In genomic region chr19:10352764-10353671, GRCh38 we compare ENCODE assay signal across 11 cellular contexts. TPM values are rescaled to one million over a fixed set of nuclear protein-coding genes. Genes with fewer than 3 reads are reported as not detected.
A peak's percentile ranks its signal among the peaks of the same experiment; 100 is the strongest.
DNase-seq lines count a peak whose midpoint lies in the region; ATAC-seq and TF ChIP-seq lines count a peak whose summit lies in the region.
"Had no signal": no experiment of that assay in that cellular context is flagged by ENCODE, and none has a peak within 500 bp of the region (broad histone marks: within the 10 kb centered on the region; RNA-seq: fewer than 3 reads in every experiment).

No MANE protein-coding gene starts in this region.

- no peak overlapping the region for H2BK15ac ChIP-seq in IMR-90 (ENCODE audit: low read depth, low read length)

- ATAC-seq in IMR-90 (ENCODE audit: low read depth), result no peak
- peak; percentile 21 for ATAC-seq in left colon
- ATAC-seq in stimulated activated effector memory CD8-positive, alpha-beta T cell treated with anti-CD3 and anti-CD28 coated beads, Interleukin-12 subunit alpha, Interleukin-12 subunit beta, amount 100 ng/mL, for 72 hours, result peak; percentile 35
- ATAC-seq in HG03135 (IDR thresholded peaks at IDR 0.05; ENCODE audit: unreplicated experiment), result no peak
- no peak for ATAC-seq in HG02852 (IDR thresholded peaks at IDR 0.05; ENCODE audit: unreplicated experiment)

- H2BK5ac ChIP-seq in IMR-90 (ENCODE audit: low read depth, low read length, poor library complexity, severe bottlenecking), result no peak overlapping the region

- no peaks in the 10 kb centered on the region for H3K27me3 ChIP-seq in IMR-90 (ENCODE audit: control insufficient read depth, insufficient read depth, low read length)

- no peaks in the 10 kb centered on the region for H3K9me3 Mint-ChIP-seq in stimulated activated effector memory CD8-positive, alpha-beta T cell treated with anti-CD3 and anti-CD28 coated beads, Interleukin-12 subunit alpha, Interleukin-12 subunit beta, amount 100 ng/mL, for 72 hours
- H3K9me3 Mint-ChIP-seq: activated naive CD4-positive, alpha-beta T cell treated with anti-CD3 and anti-CD28 coated beads for 36 hours; CD4-positive, alpha-beta T cell had no signal

- no peak for TF ChIP-seq RAD21 in IMR-90 (IDR thresholded peaks at IDR 0.05; ENCODE audit: low read length)

- H3K9ac ChIP-seq in IMR-90 (ENCODE audit: low read depth, low read length), result no peak overlapping the region

- H3K9me1 ChIP-seq in IMR-90 (ENCODE audit: insufficient read depth, low read length), result no peaks in the 10 kb centered on the region

- H3K36me3 Mint-ChIP-seq in stimulated activated effector memory CD8-positive, alpha-beta T cell treated with anti-CD3 and anti-CD28 coated beads, Interleukin-12 subunit alpha, Interleukin-12 subunit beta, amount 100 ng/mL, for 72 hours, result peaks cover 83% of the 10 kb centered on the region

- no peak overlapping the region for H3K4me3 Mint-ChIP-seq in stimulated activated effector memory CD8-positive, alpha-beta T cell treated with anti-CD3 and anti-CD28 coated beads, Interleukin-12 subunit alpha, Interleukin-12 subunit beta, amount 100 ng/mL, for 72 hours
- H3K4me3 Mint-ChIP-seq: activated naive CD4-positive, alpha-beta T cell treated with anti-CD3 and anti-CD28 coated beads for 36 hours; CD4-positive, alpha-beta T cell had no signal

- dilution Hi-C loops in IMR-90 (cut with HindIII; ENCODE audit: low sequenced_read_pairs, unreplicated experiment), result no loop called here

- H3K4ac ChIP-seq in IMR-90 (ENCODE audit: low read depth, low read length), result no peak overlapping the region

- H2AK5ac ChIP-seq in IMR-90 (ENCODE audit: low read depth, low read length), result no peak overlapping the region

- no peak overlapping the region for H2BK20ac ChIP-seq in IMR-90 (ENCODE audit: low read depth, low read length)

- no peak overlapping the region for H3K18ac ChIP-seq in IMR-90 (ENCODE audit: low read depth, low read length)

- H4K5ac ChIP-seq in IMR-90 (ENCODE audit: low read depth, low read length), result no peak overlapping the region

- no peak overlapping the region for H3K56ac ChIP-seq in IMR-90 (ENCODE audit: extremely low read depth, insufficient read depth, low read length)

- no peak overlapping the region for H3K23ac ChIP-seq in IMR-90 (ENCODE audit: low read depth, low read length)

- H3K9me3 ChIP-seq in IMR-90 (ENCODE audit: control insufficient read depth, insufficient read depth, low read length), result no peaks in the 10 kb centered on the region

- no peak overlapping the region for H3K27ac ChIP-seq in IMR-90 (ENCODE audit: insufficient read depth, low read length)

- no peak overlapping the region for H3K4me3 ChIP-seq in IMR-90 (ENCODE audit: insufficient read depth, low read depth, low read length)

- H3K14ac ChIP-seq in IMR-90 (replicated peaks; ENCODE audit: low read depth, low read length), result no peak overlapping the region

- H4K20me1 ChIP-seq in IMR-90 (ENCODE audit: insufficient read depth, low read length), result no peaks in the 10 kb centered on the region

- no TSS peak for BruUV-seq in IMR-90 (replicated peaks; lab: Mats Ljungman, UMichigan)

- H4K91ac ChIP-seq in IMR-90 (ENCODE audit: insufficient read depth, low read depth, low read length), result no peak overlapping the region

- H3K36me3 ChIP-seq in IMR-90 (ENCODE audit: control insufficient read depth, insufficient read depth, low read length), result peaks cover 49% of the 10 kb centered on the region

- 73% methylated on average over 34 of the region's 63 CpGs; no CpG with 5 or more reads in 1 of the 2 experiments for WGBS in IMR-90 (ENCODE audit: extremely low coverage in 2 of 2, insufficient read length in 1 of 2), 2 experiments

- DNase-seq in IMR-90 (no peak), erythroblast (lab: John Stamatoyannopoulos, UW) (peak; percentile 26 to 38), left colon (peak in 1 of 2 donors; percentile 30), hypothalamus (lab: John Stamatoyannopoulos, UW) (no peak), LoVo (ENCODE audit: low spot score) (no peak)
- DNase-seq in stimulated activated effector memory CD8-positive, alpha-beta T cell treated with anti-CD3 and anti-CD28 coated beads, Interleukin-12 subunit alpha, Interleukin-12 subunit beta, amount 100 ng/mL, for 72 hours (ENCODE audit: low spot score in 2 of 2), result no peak
- DNase-seq: NCI-H226 had no signal

- H3K4me1 Mint-ChIP-seq in stimulated activated effector memory CD8-positive, alpha-beta T cell treated with anti-CD3 and anti-CD28 coated beads, Interleukin-12 subunit alpha, Interleukin-12 subunit beta, amount 100 ng/mL, for 72 hours, result no peaks in the 10 kb centered on the region

- in situ Hi-C loops in IMR-90 (cut with MboI; ENCODE audit: low sequenced_read_pairs), result no loop called here

- TF ChIP-seq POLR2A in IMR-90 (IDR thresholded peaks at IDR 0.05; ENCODE audit: low read depth, low read length) (no peak), erythroblast (IDR thresholded peaks at IDR 0.05; ENCODE audit: low read length) (no peak)

- intact Hi-C loops in IMR-90 (cut with micrococcal nuclease), result no loop called here
- intact Hi-C loops in left colon (cut with DNase I, micrococcal nuclease), result no loop called here

- CTCF ChIA-PET in IMR-90 (lab: Yijun Ruan, JAX), result no interaction called here

- POLR2A ChIA-PET in IMR-90 (lab: Charles Lee; ENCODE audit: unreplicated experiment), result no interaction called here

- peak overlapping the region; percentile 78 for H2AK9ac ChIP-seq in IMR-90 (replicated peaks; ENCODE audit: low read depth, low read length, poor library complexity)

- TF ChIP-seq CTCF in IMR-90 (conservative IDR thresholded peaks at IDR 0.05; ENCODE audit: low read depth, low read length), result no peak

- H3K4me2 ChIP-seq in IMR-90 (ENCODE audit: low read depth, low read length), result no peak overlapping the region

- no peaks in the 10 kb centered on the region for H3K4me1 ChIP-seq in IMR-90 (ENCODE audit: control insufficient read depth, insufficient read depth, low read length)

- no peak overlapping the region for H3K27ac Mint-ChIP-seq in stimulated activated effector memory CD8-positive, alpha-beta T cell treated with anti-CD3 and anti-CD28 coated beads, Interleukin-12 subunit alpha, Interleukin-12 subunit beta, amount 100 ng/mL, for 72 hours
- H3K27ac Mint-ChIP-seq: activated naive CD4-positive, alpha-beta T cell treated with anti-CD3 and anti-CD28 coated beads for 36 hours; CD4-positive, alpha-beta T cell had no signal

- no peaks in the 10 kb centered on the region for H3K79me1 ChIP-seq in IMR-90 (ENCODE audit: low read depth in 1 of 2, low read length in 2 of 2)

- H2AFZ ChIP-seq in IMR-90 (replicated peaks; ENCODE audit: low read length, poor library complexity), result peak overlapping the region; percentile 51

- H2BK120ac ChIP-seq in IMR-90 (ENCODE audit: low read depth, low read length), result no peak overlapping the region

- no peak overlapping the region for H4K8ac ChIP-seq in IMR-90 (ENCODE audit: low read depth in 2 of 2, low read length in 2 of 2)

TF ChIP-seq in IMR-90, 13 proteins besides CTCF, POLR2A, EP300 and RAD21 (continues in another document):
- TF ChIP-seq MXI1 (IDR thresholded peaks at IDR 0.05; ENCODE audit: borderline replicate concordance, low read depth, low read length) (no peak), MAZ (IDR thresholded peaks at IDR 0.05; ENCODE audit: borderline replicate concordance, low read depth, low read length) (no peak), RFX5 (IDR thresholded peaks at IDR 0.05; ENCODE audit: low read depth, low read length) (no peak), MAFK (IDR thresholded peaks at IDR 0.05; ENCODE audit: low read depth, low read length) (no peak), SMC3 (IDR thresholded peaks at IDR 0.05; ENCODE audit: low read depth, low read length) (no peak), RCOR1 (IDR thresholded peaks at IDR 0.05; ENCODE audit: insufficient replicate concordance, low read length) (no peak)
- TF ChIP-seq, protein P1, sequence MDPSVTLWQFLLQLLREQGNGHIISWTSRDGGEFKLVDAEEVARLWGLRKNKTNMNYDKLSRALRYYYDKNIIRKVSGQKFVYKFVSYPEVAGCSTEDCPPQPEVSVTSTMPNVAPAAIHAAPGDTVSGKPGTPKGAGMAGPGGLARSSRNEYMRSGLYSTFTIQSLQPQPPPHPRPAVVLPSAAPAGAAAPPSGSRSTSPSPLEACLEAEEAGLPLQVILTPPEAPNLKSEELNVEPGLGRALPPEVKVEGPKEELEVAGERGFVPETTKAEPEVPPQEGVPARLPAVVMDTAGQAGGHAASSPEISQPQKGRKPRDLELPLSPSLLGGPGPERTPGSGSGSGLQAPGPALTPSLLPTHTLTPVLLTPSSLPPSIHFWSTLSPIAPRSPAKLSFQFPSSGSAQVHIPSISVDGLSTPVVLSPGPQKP (IDR thresholded peaks at IDR 0.05; ENCODE audit: borderline replicate concordance, low read depth, low read length), result no peak

RNA-seq across cellular contexts. Expression of gene ICAM3, which starts 13.6 kb away (rescaled TPM):
- total RNA-seq in IMR-90 (2012; rRNA removed) (6.6 and 7.8 TPM in 2 replicates), left colon (10 to 100 TPM; 29.8 to 30.6 TPM)
- 11.7 and 14.8 TPM in 2 replicates for polyA plus RNA-seq in IMR-90 (2012; rRNA removed)
- 6.8 and 11.5 TPM in 2 replicates for polyA plus RNA-seq in IMR-90 (2012; cell fraction: cytosol; rRNA removed)
- 3.6 and 4.6 TPM in 2 replicates for polyA plus RNA-seq in IMR-90 (2012; cell fraction: nucleus; rRNA removed; ENCODE audit: low replicate concordance)

RNA-seq across cellular contexts. Expression of gene RAVER1, which starts 19.7 kb away (rescaled TPM):
- total RNA-seq in IMR-90 (2012; rRNA removed) (2.5 and 2.7 TPM in 2 replicates), left colon (10 to 100 TPM; 51.0 to 63.7 TPM)
- polyA plus RNA-seq in IMR-90 (2012; rRNA removed), result 15.1 and 18.1 TPM in 2 replicates
- polyA plus RNA-seq in IMR-90 (2012; cell fraction: cytosol; rRNA removed), result 18.7 and 23.0 TPM in 2 replicates
- polyA plus RNA-seq in IMR-90 (2012; cell fraction: nucleus; rRNA removed; ENCODE audit: low replicate concordance), result 17.6 and 56.5 TPM in 2 replicates

RNA-seq across cellular contexts. Expression of gene TYK2, which starts 27.4 kb away (rescaled TPM):
- 35.6 and 40.9 TPM in 2 replicates for total RNA-seq in IMR-90 (2012; rRNA removed)
- 97.9 and 100 TPM in 2 replicates for polyA plus RNA-seq in IMR-90 (2012; rRNA removed)
- 34.4 and 52.8 TPM in 2 replicates for polyA plus RNA-seq in IMR-90 (2012; cell fraction: cytosol; rRNA removed)
- 392 and 648 TPM in 2 replicates for polyA plus RNA-seq in IMR-90 (2012; cell fraction: nucleus; rRNA removed; ENCODE audit: low replicate concordance)
- total RNA-seq in left colon, result 100 to 1,000 TPM in 1 of 2 donors, 10 to 100 TPM in 1; 91.1 to 104 TPM

RNA-seq across cellular contexts. Expression of gene FDX2, which starts 37.2 kb away (rescaled TPM):
- total RNA-seq in IMR-90 (2012; rRNA removed) (39.8 and 40.8 TPM in 2 replicates), left colon (10 to 100 TPM; 11.2 to 11.8 TPM)
- polyA plus RNA-seq in IMR-90 (2012; rRNA removed), result 72.0 and 82.3 TPM in 2 replicates
- polyA plus RNA-seq in IMR-90 (2012; cell fraction: cytosol; rRNA removed), result 124 and 216 TPM in 2 replicates
- polyA plus RNA-seq in IMR-90 (2012; cell fraction: nucleus; rRNA removed; ENCODE audit: low replicate concordance), result 37.1 and 117 TPM in 2 replicates

RNA-seq across cellular contexts. Expression of gene ZGLP1, which starts 43.4 kb away (rescaled TPM):
- 0.54 TPM in 1 of 2 replicates, not detected in the other for total RNA-seq in IMR-90 (2012; rRNA removed)
- polyA plus RNA-seq in IMR-90 (2012; rRNA removed), result 3.1 and 4.1 TPM in 2 replicates
- 1.4 and 1.5 TPM in 2 replicates for polyA plus RNA-seq in IMR-90 (2012; cell fraction: cytosol; rRNA removed)
- 15.5 and 25.2 TPM in 2 replicates for polyA plus RNA-seq in IMR-90 (2012; cell fraction: nucleus; rRNA removed; ENCODE audit: low replicate concordance)
- 1 to 10 TPM; 1.6 to 2.8 TPM for total RNA-seq in left colon

Comparison
In these comparisons a context has a peak if more than half of its experiments do, and no peak if none do; other contexts are left out.
1. ATAC-seq: peak in left colon (single experiment) and stimulated activated effector memory CD8-positive, alpha-beta T cell treated with anti-CD3 and anti-CD28 coated beads, Interleukin-12 subunit alpha, Interleukin-12 subunit beta, amount 100 ng/mL, for 72 hours (single experiment); none in IMR-90 (single experiment), HG03135 (single experiment) and HG02852 (single experiment).
2. DNase-seq: peak in erythroblast (2 of 2); none in IMR-90 (single experiment), stimulated activated effector memory CD8-positive, alpha-beta T cell treated with anti-CD3 and anti-CD28 coated beads, Interleukin-12 subunit alpha, Interleukin-12 subunit beta, amount 100 ng/mL, for 72 hours (0 of 2), hypothalamus (0 of 51) and LoVo (single experiment).
3. RNA of gene RAVER1, which starts 19.7 kb away (total RNA-seq): 51.0 to 63.7 TPM in left colon; 2.5 to 2.7 TPM in IMR-90; every median in the first group is over 10 times any median in the second.